In the genomic region with DNA sequence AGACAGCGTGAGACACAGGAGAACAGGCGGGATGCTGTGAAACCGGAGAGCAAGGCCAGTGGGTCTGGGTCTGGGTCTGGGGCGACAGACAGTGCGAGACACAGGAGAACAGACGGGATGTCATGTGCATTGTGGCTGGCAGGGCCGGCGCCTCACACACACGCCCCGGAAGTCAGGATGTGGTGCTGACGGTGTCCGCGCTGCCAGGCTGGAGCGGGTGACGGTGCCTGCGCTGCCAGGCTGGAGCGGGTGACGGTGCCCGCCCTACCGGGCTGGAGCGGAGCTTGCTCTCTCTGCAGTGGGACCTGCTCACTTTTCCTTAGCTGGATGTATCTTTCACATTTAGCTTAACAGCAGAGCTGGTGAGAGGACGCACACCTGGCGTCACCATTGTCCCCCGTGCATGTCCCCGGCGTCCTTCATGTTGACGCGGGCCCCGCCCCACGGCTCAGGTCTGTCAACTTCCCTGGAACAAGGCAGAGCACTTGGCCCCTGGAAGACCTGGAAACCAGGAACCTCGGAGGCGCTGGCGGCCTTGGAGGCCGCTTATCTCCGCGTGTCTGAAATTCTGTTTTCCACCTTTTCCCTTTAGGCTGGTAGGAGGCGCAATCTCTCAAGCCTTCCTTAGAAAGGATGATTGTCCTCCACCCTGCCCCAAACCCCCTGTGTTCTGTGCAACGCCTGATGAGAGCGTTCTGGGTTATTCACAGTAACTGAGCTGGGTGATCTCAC, we compare ENCODE assay signal across 8 cellular contexts.
DNase-seq lines count a peak whose midpoint lies in the region; ATAC-seq, FAIRE-seq and TF ChIP-seq lines count a peak whose summit lies in the region.

No MANE protein-coding gene starts in this region.

- ATAC-seq in RWPE2 (ENCODE audit: low read depth): peak; percentile 20; the same call in 1 of the 3 replicates
- peak; percentile 92 for ATAC-seq in stimulated activated naive CD8-positive, alpha-beta T cell treated with anti-CD3 and anti-CD28 coated beads, Interleukin-15, Interleukin-2, amounts not matched to agents 100 U/mL and 50 U/mL, for 24 hours
- ATAC-seq in GM21737 (IDR thresholded peaks at IDR 0.05; ENCODE audit: unreplicated experiment): no peak
- no peak for ATAC-seq in HG02763 (IDR thresholded peaks at IDR 0.05; ENCODE audit: unreplicated experiment)

- no peak for FAIRE-seq in RCC 7860 (lab: Jason Lieb, UNC)

- peaks cover 9% of the 10 kb centered on the region for H3K4me1 ChIP-seq in RWPE2 (ENCODE audit: insufficient read depth, poor library complexity, severe bottlenecking)
- peaks cover 17 to 26% of the 10 kb centered on the region in 2 donors for H3K4me1 ChIP-seq in mucosa of rectum (ENCODE audit: control insufficient read depth in 2 of 2, insufficient read depth in 2 of 2, low read length in 2 of 2)

- H3K27ac ChIP-seq in RWPE2 (ENCODE audit: poor library complexity, severe bottlenecking): no peak overlapping the region
- H3K27ac ChIP-seq in mucosa of rectum (ENCODE audit: low read depth in 2 of 2, low read length in 2 of 2): peak overlapping the region; percentile 55 to 82

- H3K9ac ChIP-seq in mucosa of rectum (ENCODE audit: low read depth in 1 of 2, low read length in 2 of 2): peak overlapping the region; percentile 18 to 72

- TF ChIP-seq CTCF in RWPE2 (IDR thresholded peaks at IDR 0.05; ENCODE audit: poor library complexity, severe bottlenecking): no peak

- H3K27me3 ChIP-seq in RWPE2 (ENCODE audit: insufficient read depth, poor library complexity, severe bottlenecking) (no peaks in the 10 kb centered on the region), mucosa of rectum (ENCODE audit: control insufficient read depth in 2 of 2, insufficient read depth in 2 of 2, low read length in 2 of 2) (no peaks in the 10 kb centered on the region)

- H3K9me3 ChIP-seq in RWPE2 (ENCODE audit: severe bottlenecking): no peaks in the 10 kb centered on the region
- H3K9me3 ChIP-seq in mucosa of rectum (ENCODE audit: control insufficient read depth in 2 of 2, low read length in 2 of 2): no peaks in the 10 kb centered on the region

- no peaks in the 10 kb centered on the region for H3K36me3 ChIP-seq in RWPE2 (ENCODE audit: low read depth)
- H3K36me3 ChIP-seq in mucosa of rectum (ENCODE audit: control insufficient read depth in 2 of 2, insufficient read depth in 2 of 2, low read length in 2 of 2): peaks cover 0 to 6% of the 10 kb centered on the region in 2 donors

- H3K4me3 ChIP-seq in RWPE2 (ENCODE audit: severe bottlenecking) (no peak overlapping the region), mucosa of rectum (ENCODE audit: low read length in 2 of 2) (peak overlapping the region in 1 of 2 donors; percentile 24)

- DNase-seq in RWPE2 (ENCODE audit: low spot score) (no peak), HPDE6-E6E7 (ENCODE audit: extremely low spot score) (no peak), RCC 7860 (ENCODE audit: low spot score) (no peak)
- peak; percentile 56 to 64 for DNase-seq in activated T-helper 1 cell treated with anti-CD3 and anti-CD28 coated beads, Interleukin-2, amount 50 U/mL, for 16 hours (ENCODE audit: low read depth in 1 of 2, low spot score in 1 of 2)
- DNase-seq in stimulated activated naive CD8-positive, alpha-beta T cell treated with anti-CD3 and anti-CD28 coated beads, Interleukin-15, Interleukin-2, amounts not matched to agents 100 U/mL and 50 U/mL, for 24 hours: peak; percentile 74

Comparison
In these comparisons a context has a peak if more than half of its experiments do, and no peak if none do; other contexts are left out.
1. ATAC-seq: peak in RWPE2 (single experiment) and stimulated activated naive CD8-positive, alpha-beta T cell treated with anti-CD3 and anti-CD28 coated beads, Interleukin-15, Interleukin-2, amounts not matched to agents 100 U/mL and 50 U/mL, for 24 hours (single experiment); none in GM21737 (single experiment) and HG02763 (single experiment).
2. DNase-seq: peak in activated T-helper 1 cell treated with anti-CD3 and anti-CD28 coated beads, Interleukin-2, amount 50 U/mL, for 16 hours (2 of 2) and stimulated activated naive CD8-positive, alpha-beta T cell treated with anti-CD3 and anti-CD28 coated beads, Interleukin-15, Interleukin-2, amounts not matched to agents 100 U/mL and 50 U/mL, for 24 hours (single experiment); none in RWPE2 (single experiment), HPDE6-E6E7 (single experiment) and RCC 7860 (single experiment).